9 cellular contexts compared by ENCODE assay signal in the genomic region with DNA sequence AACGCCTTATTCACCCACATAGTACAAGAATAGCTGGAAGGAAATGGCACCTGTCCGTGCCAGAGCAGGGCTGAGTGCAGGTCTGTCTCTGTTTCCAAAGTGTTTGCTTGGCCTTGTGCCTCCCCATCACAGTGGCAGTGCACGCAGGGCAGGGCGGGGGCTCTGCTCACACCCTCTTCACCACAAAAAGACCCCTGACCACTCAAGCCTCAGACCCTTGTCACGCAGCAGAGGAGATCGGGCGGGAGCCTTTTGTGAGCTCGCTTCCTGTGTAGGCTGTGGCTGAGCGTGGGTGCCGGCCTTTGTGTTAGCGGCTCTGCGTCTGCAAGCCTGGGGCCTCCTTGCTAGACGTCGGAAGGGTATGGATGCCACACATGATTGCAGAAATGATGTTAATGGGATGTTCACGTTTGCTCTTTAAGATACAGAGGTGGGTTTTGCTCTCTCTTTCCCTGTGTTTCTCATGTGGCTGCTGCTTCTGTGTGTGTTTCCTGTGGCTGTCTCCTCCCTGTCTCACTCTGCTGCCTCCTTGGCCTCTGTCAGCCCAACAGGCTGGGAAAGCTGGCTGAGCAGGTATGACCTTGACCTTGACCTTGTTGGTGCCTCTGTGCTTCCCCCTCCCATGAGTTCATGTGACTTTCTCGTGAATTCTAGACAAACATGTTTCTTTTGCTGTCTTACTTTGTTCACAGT. TPM values are rescaled to one million over a fixed set of nuclear protein-coding genes. Genes with fewer than 3 reads are reported as not detected.
DNase-seq lines count a peak whose midpoint lies in the region; ATAC-seq, FAIRE-seq and TF ChIP-seq lines count a peak whose summit lies in the region.
"Had no signal": no experiment of that assay in that cellular context is flagged by ENCODE, and none has a peak within 500 bp of the region (broad histone marks: within the 10 kb centered on the region; RNA-seq: fewer than 3 reads in every experiment).

No MANE protein-coding gene starts in this region.

- peak overlapping the region; percentile 43 for H3K4me2 ChIP-seq in GM12878 (ENCODE audit: control insufficient read depth, insufficient read depth)

- peak overlapping the region; percentile 20 for H3K27ac ChIP-seq in CD8-positive, alpha-beta memory T cell (ENCODE audit: low read depth, low read length)
- peak overlapping the region; percentile 53 for H3K27ac ChIP-seq in GM12878 (ENCODE audit: control insufficient read depth, insufficient read depth)
- peak overlapping the region; percentile 74 to 77 for H3K27ac ChIP-seq in small intestine (ENCODE audit: low read depth in 1 of 2, low read length in 1 of 2)
- no peak overlapping the region for H3K27ac ChIP-seq in A673 (ENCODE audit: low read depth, low read length, poor library complexity, severe bottlenecking)
- no peak overlapping the region for H3K27ac ChIP-seq in prostate gland
- H3K27ac ChIP-seq: brain microvascular endothelial cell had no signal

- peaks cover 83% of the 10 kb centered on the region for H3K4me1 ChIP-seq in CD8-positive, alpha-beta memory T cell (ENCODE audit: insufficient read depth, low read length)
- H3K4me1 ChIP-seq in GM12878 (ENCODE audit: control insufficient read depth, insufficient read depth, low read length) (peaks cover 2% of the 10 kb centered on the region; the same call in 1 of the 2 replicates), small intestine (ENCODE audit: control insufficient read depth in 2 of 2, insufficient read depth in 1 of 2, low read depth in 1 of 2, low read length in 1 of 2) (no peaks in the 10 kb centered on the region), A673 (ENCODE audit: insufficient read depth, low read length, poor library complexity, severe bottlenecking) (no peaks in the 10 kb centered on the region), prostate gland (replicated peaks) (no peaks in the 10 kb centered on the region)

- no peak for TF ChIP-seq POLR2A in GM12878 (IDR thresholded peaks at IDR 0.05; ENCODE audit: low read depth, low read length)
- no peak for TF ChIP-seq POLR2A in prostate gland (IDR thresholded peaks at IDR 0.05)

- ATAC-seq in GM12878 = peak; percentile 81
- no peak for ATAC-seq in omental fat pad (ENCODE audit: low FRiP score)

- H3K36me3 ChIP-seq in CD8-positive, alpha-beta memory T cell (ENCODE audit: insufficient read depth, low read length) = peaks cover 24% of the 10 kb centered on the region
- H3K36me3 ChIP-seq in GM12878 (ENCODE audit: control insufficient read depth in 2 of 2, insufficient read depth in 2 of 2, low read length in 1 of 2) (peaks cover 6 to 12% of the 10 kb centered on the region in 2 experiments; a peak in 3 of 4 replicates), small intestine (ENCODE audit: control insufficient read depth in 2 of 2, insufficient read depth in 2 of 2, low read length in 2 of 2) (peaks cover 0 to 10% of the 10 kb centered on the region in 2 donors), A673 (ENCODE audit: insufficient read depth, low read length, poor library complexity, severe bottlenecking) (peaks cover 13% of the 10 kb centered on the region), prostate gland (peaks cover 0 to 15% of the 10 kb centered on the region in 2 donors)

- intact Hi-C loops in GM12878 (cut with micrococcal nuclease; ENCODE audit: unreplicated experiment) = no loop called here
- intact Hi-C loops in A673 (cut with micrococcal nuclease; ENCODE audit: unreplicated experiment) = no loop called here
- intact Hi-C loops in prostate gland (cut with DNase I) = no loop called here

- H3K9me3 ChIP-seq in CD8-positive, alpha-beta memory T cell (ENCODE audit: low read length) = no peaks in the 10 kb centered on the region
- H3K9me3 ChIP-seq in GM12878 (replicated peaks; ENCODE audit: control insufficient read depth, insufficient read depth, low read length) (no peaks in the 10 kb centered on the region), small intestine (ENCODE audit: control insufficient read depth, low read depth) (no peaks in the 10 kb centered on the region), A673 (ENCODE audit: low read depth, low read length, poor library complexity, severe bottlenecking) (no peaks in the 10 kb centered on the region), prostate gland (no peaks in the 10 kb centered on the region)

- in situ Hi-C loops in GM12878 (cut with MboI) = no loop called here

- SMC1A ChIA-PET in GM12878 (lab: Charles Lee; ENCODE audit: uncharacterized antibody, unreplicated experiment) = interaction anchor here (0.6 to 2.0 kb wide), 3 partner anchors 59 to 234 kb away, joined by 3 to 4 read pairs (median 3); no protein-coding TSS in a partner anchor

- no peaks in the 10 kb centered on the region for H3K9me3 Mint-ChIP-seq in CD8-positive, alpha-beta memory T cell

- peak overlapping the region; percentile 95 to 99 (median 96) for H3K27ac Mint-ChIP-seq in CD8-positive, alpha-beta memory T cell

- H3K79me2 ChIP-seq in GM12878 (ENCODE audit: control insufficient read depth, insufficient read depth, low read length) = no peaks in the 10 kb centered on the region

- TF ChIP-seq EP300 in GM12878 (IDR thresholded peaks at IDR 0.05; ENCODE audit: borderline replicate concordance in 1 of 2, control insufficient read depth in 1 of 2, low read depth in 2 of 2, low read length in 2 of 2) = no peak

- H3K27me3 ChIP-seq in CD8-positive, alpha-beta memory T cell (ENCODE audit: insufficient read depth, low read length, poor library complexity, severe bottlenecking) = no peaks in the 10 kb centered on the region
- H3K27me3 ChIP-seq in GM12878 (replicated peaks in 1 of 2; ENCODE audit: control insufficient read depth in 2 of 2, insufficient read depth in 2 of 2, low read length in 1 of 2) (no peaks in the 10 kb centered on the region), small intestine (ENCODE audit: control insufficient read depth in 2 of 2, insufficient read depth in 2 of 2, low read length in 2 of 2) (no peaks in the 10 kb centered on the region), A673 (replicated peaks; ENCODE audit: insufficient read depth, low read depth, low read length, poor library complexity) (no peaks in the 10 kb centered on the region), prostate gland (replicated peaks; ENCODE audit: insufficient read depth) (no peaks in the 10 kb centered on the region)
- H3K27me3 ChIP-seq: brain microvascular endothelial cell had no signal

- TF ChIP-seq RAD21 in GM12878 (IDR thresholded peaks at IDR 0.05; ENCODE audit: insufficient read depth, low read depth, low read length) = no peak

- no peaks in the 10 kb centered on the region for H4K20me1 ChIP-seq in GM12878 (ENCODE audit: control insufficient read depth, insufficient read depth)

- H3K4me3 ChIP-seq in CD8-positive, alpha-beta memory T cell (ENCODE audit: low read length) = peak overlapping the region; percentile 21
- H3K4me3 ChIP-seq in GM12878 = no peak overlapping the region
- H3K4me3 ChIP-seq in small intestine (ENCODE audit: low read depth in 1 of 2, low read length in 2 of 2) = peak overlapping the region in 1 of 2 donors; percentile 4
- no peak overlapping the region for H3K4me3 ChIP-seq in A673 (ENCODE audit: low read depth, low read length, poor library complexity, severe bottlenecking)
- H3K4me3 ChIP-seq in prostate gland = no peak overlapping the region

- RAD21 ChIA-PET in GM12878 (lab: Charles Lee; ENCODE audit: unreplicated experiment) = interaction anchor here (0.6 to 1.3 kb wide), 3 partner anchors 52 to 59 kb away, joined by 3 read pairs; no protein-coding TSS in a partner anchor

- peaks cover 20 to 81% (median 23%) of the 10 kb centered on the region in 3 donors for H3K36me3 Mint-ChIP-seq in CD8-positive, alpha-beta memory T cell

- H3K4me3 Mint-ChIP-seq in CD8-positive, alpha-beta memory T cell = peak overlapping the region; percentile 55 to 83 (median 81)

- POLR2A ChIA-PET in CD8-positive, alpha-beta memory T cell (lab: Charles Lee) = interaction anchor here (0.6 to 2.6 kb wide), 4 partner anchors 8 to 77 kb away, joined by 5 to 21 read pairs (median 8); a partner anchor contains a TSS
- POLR2A ChIA-PET in GM12878 (lab: Charles Lee) = interaction anchor here (1.0 kb wide), 5 partner anchors 8 to 332 kb away, joined by 3 to 6 read pairs (median 3); a partner anchor contains a TSS
- POLR2A ChIA-PET in A673 (lab: Charles Lee; ENCODE audit: low non-redundant PET) = no interaction called here

- WGBS in GM12878 (ENCODE audit: insufficient coverage, insufficient replicate concordance, low lambda C conversion rate, missing lambda C conversion rate) = 1% methylated on average over 16 of the region's 16 CpGs
- WGBS in small intestine, 3 donors = 65 to 91% (median 69%) methylated on average over 16 of the region's 16 CpGs
- 75% methylated on average over 16 of the region's 16 CpGs for WGBS in prostate gland

- CTCF ChIA-PET in CD8-positive, alpha-beta memory T cell (lab: Charles Lee) = interaction anchor here (0.7 to 1.9 kb wide), 7 partner anchors 8 to 138 kb away, joined by 3 to 6 read pairs (median 4); no protein-coding TSS in a partner anchor
- CTCF ChIA-PET in GM12878 (lab: Yijun Ruan, JAX) (interaction anchor here (0.6 to 1.4 kb wide), 2 partner anchors 12 to 416 kb away, joined by 3 read pairs; no protein-coding TSS in a partner anchor), A673 (lab: Charles Lee) (no interaction called here)

- TF ChIP-seq CTCF in GM12878 (IDR thresholded peaks at IDR 0.05 in 2 of 3, conservative IDR thresholded peaks at IDR 0.05 in 1 of 3; ENCODE audit: control insufficient read depth in 2 of 3, extremely low read depth in 1 of 3, insufficient read depth in 1 of 3, low read depth in 3 of 3, low read length in 3 of 3) (no peak), A673 (conservative IDR thresholded peaks at IDR 0.05; ENCODE audit: low read depth, low read length) (no peak), omental fat pad (IDR thresholded peaks at IDR 0.05) (no peak), prostate gland (IDR thresholded peaks at IDR 0.05) (no peak)

- FAIRE-seq in GM12878 (lab: Jason Lieb, UNC) = no peak
- no peak for FAIRE-seq in small intestine (lab: Jason Lieb, UNC)

- H3K4me1 Mint-ChIP-seq in CD8-positive, alpha-beta memory T cell = peaks cover 39 to 48% (median 46%) of the 10 kb centered on the region in 3 donors

- BruUV-seq in GM12878 (replicated peaks; lab: Mats Ljungman, UMichigan) (no TSS peak), A673 (replicated peaks; lab: Mats Ljungman, UMichigan) (no TSS peak)

- H3K9ac ChIP-seq in GM12878 (ENCODE audit: control insufficient read depth, insufficient read depth, low read length) = no peak overlapping the region

- peaks cover 0 to 2% of the 10 kb centered on the region in 2 donors for H3K27me3 Mint-ChIP-seq in CD8-positive, alpha-beta memory T cell

- DNase-seq in CD8-positive, alpha-beta memory T cell = peak; percentile 38 to 87 (median 71)
- peak; percentile 32 for DNase-seq in T-helper 9 cell
- DNase-seq in GM12878 (ENCODE audit: low read depth, low spot score) = peak; percentile 34
- peak; percentile 9 for DNase-seq in small intestine
- DNase-seq in A673 (ENCODE audit: low spot score) = no peak
- DNase-seq in omental fat pad (ENCODE audit: low spot score) = no peak
- no peak for DNase-seq in NCI-H774 (lab: John Stamatoyannopoulos, UW)
- no peak for DNase-seq in prostate gland (ENCODE audit: low spot score)
- DNase-seq: brain microvascular endothelial cell had no signal

- 0 out of 2 replicates have a peak overlapping the region, but pooled peaks have one; percentile 9 for H2AFZ ChIP-seq in GM12878 (ENCODE audit: control insufficient read depth, low read depth, low read length)

RNA-seq across cellular contexts. Expression of a gene that starts 45.4 kb away (rescaled TPM):
- total RNA-seq in CD8-positive, alpha-beta memory T cell = 1 to 10 TPM in 1 of 2 experiments, under 1 TPM in 1; 0.91 to 1.4 TPM
- polyA plus RNA-seq in CD8-positive, alpha-beta memory T cell = 24.1 TPM
- not detected in 2 replicates for total RNA-seq in GM12878 (2013; cell fraction: nucleolus; rRNA removed)
- total RNA-seq in GM12878 (2014; rRNA removed) = not detected in 2 replicates
- 0.22 TPM in 1 of 2 replicates, not detected in the other for total RNA-seq in GM12878 (2014; rRNA removed; fragmentation: Illumina TruSeq; extraction: Trizol)
- not detected in 2 replicates for total RNA-seq in GM12878 (2021)
- polyA plus RNA-seq in GM12878 (2011; ENCODE audit: low read depth) = not detected
- not detected in 2 replicates for polyA plus RNA-seq in GM12878 (2011; rRNA removed)
- polyA plus RNA-seq in GM12878 (2011; cell fraction: cytosol; rRNA removed) = not detected in 2 replicates
- polyA plus RNA-seq in GM12878 (2011; cell fraction: nucleus; rRNA removed) = not detected in 2 replicates
- polyA plus RNA-seq in GM12878 (2012) = not detected in 2 replicates
- not detected in 2 replicates for polyA plus RNA-seq in GM12878 (2014; fragmentation: Illumina TruSeq; extraction: Trizol)
- polyA plus RNA-seq in GM12878 (2014; fragmentation: Nextera tagmentation; extraction: Ambion mirVana) = under 1 TPM in 1 of 2 experiments, not detected in 1; 0.11 TPM
- polyA plus RNA-seq in GM12878 (2014; rRNA removed) = not detected in 2 replicates
- polyA plus RNA-seq in GM12878 (2016; fragmentation: Nextera tagmentation; extraction: Ambion mirVana) = not detected
- not detected in 2 replicates for polyA minus RNA-seq in GM12878 (2011; rRNA and poly(A)+ RNA removed)
- polyA minus RNA-seq in GM12878 (2011; cell fraction: cytosol; rRNA and poly(A)+ RNA removed) = not detected in 2 replicates
- not detected in 2 replicates for polyA minus RNA-seq in GM12878 (2011; cell fraction: nucleus; rRNA and poly(A)+ RNA removed)
- 10 to 100 TPM in 1 of 3 donors, 1 to 10 TPM in 1, not detected in 1; 4.3 to 14.2 TPM for polyA plus RNA-seq in small intestine
- not detected in 2 replicates for total RNA-seq in A673 (2021)
- total RNA-seq in omental fat pad = 100 to 1,000 TPM in 3 of 4 donors, 10 to 100 TPM in 1; 75.0 to 252 (median 113) TPM
- 1 to 10 TPM in 1 of 2 donors, under 1 TPM in 1; 0.91 to 3.2 TPM for total RNA-seq in prostate gland

Comparison
In these comparisons a context has a peak if more than half of its experiments do, and no peak if none do; other contexts are left out.
1. DNase-seq: peak in CD8-positive, alpha-beta memory T cell (5 of 5), T-helper 9 cell (single experiment), GM12878 (single experiment) and small intestine (single experiment); none in A673 (single experiment), omental fat pad (single experiment), NCI-H774 (single experiment) and prostate gland (single experiment).
2. H3K27ac ChIP-seq: peak in CD8-positive, alpha-beta memory T cell (single experiment), GM12878 (single experiment) and small intestine (2 of 2); none in A673 (single experiment) and prostate gland (0 of 2).
3. RNA of a gene that starts 45.4 kb away (total RNA-seq): 75.0 to 252 TPM in omental fat pad; 0.91 to 3.2 TPM in prostate gland, 0.91 to 1.4 TPM in CD8-positive, alpha-beta memory T cell, 0.22 TPM in GM12878 and not detected in A673; every median in the first group is over 10 times any median in the second.